Comparison of ENCODE assay signal across 15 cellular contexts in genomic region chr7:73904219-73905136, GRCh38. TPM values are rescaled to one million over a fixed set of nuclear protein-coding genes. Genes with fewer than 3 reads are reported as not detected.
DNase-seq lines count a peak whose midpoint lies in the region; ATAC-seq and TF ChIP-seq lines count a peak whose summit lies in the region.
"Had no signal": no experiment of that assay in that cellular context is flagged by ENCODE, and none has a peak within 500 bp of the region (broad histone marks: within the 10 kb centered on the region; RNA-seq: fewer than 3 reads in every experiment).

No MANE protein-coding gene starts in this region.

- no peak overlapping the region for H4K5ac ChIP-seq in H9 (ENCODE audit: insufficient read length, low read depth, low read length)

- H3K23me2 ChIP-seq in H9 (ENCODE audit: insufficient read length, low read depth, low read length, poor library complexity, severe bottlenecking): no peaks in the 10 kb centered on the region

- TF ChIP-seq POLR2A in thyroid gland (IDR thresholded peaks at IDR 0.05): no peak

- H3K79me1 ChIP-seq in H9 (ENCODE audit: insufficient read depth, low read depth, low read length, poor library complexity, severe bottlenecking): no peaks in the 10 kb centered on the region

- H4K20me1 ChIP-seq in H9 (ENCODE audit: control insufficient read depth, insufficient read depth, insufficient read length): no peaks in the 10 kb centered on the region

- no peak overlapping the region for H3T11ph ChIP-seq in H9 (ENCODE audit: low read length)

- H3K14ac ChIP-seq in H9 (ENCODE audit: insufficient read depth, low read length): peak overlapping the region; percentile 58; the same call in 1 of the 2 replicates

- no peak overlapping the region for H3K18ac ChIP-seq in H9 (ENCODE audit: insufficient read length, low read depth, low read length)

- H4K8ac ChIP-seq in H9 (replicated peaks; ENCODE audit: insufficient read length, low read depth, low read length): no peak overlapping the region

- no peak overlapping the region for H2BK15ac ChIP-seq in H9 (ENCODE audit: low read depth, low read length)

- no peak overlapping the region for H3K4ac ChIP-seq in H9 (ENCODE audit: low read depth, low read length)

- no peak overlapping the region for H2BK20ac ChIP-seq in H9 (ENCODE audit: low read depth, low read length, poor library complexity, severe bottlenecking)

- H3K4me3 ChIP-seq in astrocyte of the spinal cord (ENCODE audit: low read depth, low read length) (no peak overlapping the region), thyroid gland (replicated peaks in 1 of 3) (no peak overlapping the region)

- H2BK120ac ChIP-seq in H9 (ENCODE audit: low read depth, low read length, poor library complexity, severe bottlenecking): no peak overlapping the region

- no peak overlapping the region for H3K9ac ChIP-seq in H9 (ENCODE audit: extremely low read depth, insufficient read length, low read length)

- H3K27ac ChIP-seq in H9 (ENCODE audit: insufficient read length, low read depth, low read length): no peak overlapping the region
- no peak overlapping the region for H3K27ac ChIP-seq in thyroid gland

- no peaks in the 10 kb centered on the region; a peak in 1 of 5 replicates for H3K9me3 Mint-ChIP-seq in H9
- H3K9me3 Mint-ChIP-seq: dendritic cell treated with granulocyte-macrophage colony-stimulating factor and Interleukin-4, amounts not matched to agents 40 ng/mL and 50 ng/mL, for 4 days; stimulated activated memory B cell treated with anti-CD40 and anti-IgM and Interleukin-4, amounts not matched to agents 10 μg/mL and 1 μg/mL and 100 μg/mL, for 72 hours had no signal

- ATAC-seq in HG03175 (IDR thresholded peaks at IDR 0.05; ENCODE audit: unreplicated experiment) (no peak), HG02870 (IDR thresholded peaks at IDR 0.05; ENCODE audit: unreplicated experiment) (no peak)
- ATAC-seq: left ventricle myocardium superior; stimulated activated memory B cell treated with anti-CD40 and anti-IgM and Interleukin-4, amounts not matched to agents 10 μg/mL and 1 μg/mL and 100 μg/mL, for 72 hours had no signal

- H3K9me3 ChIP-seq in H9 (ENCODE audit: control insufficient read depth, low read depth, low read length) (no peaks in the 10 kb centered on the region), thyroid gland (no peaks in the 10 kb centered on the region)

- no peak overlapping the region for H3K4me2 ChIP-seq in H9 (ENCODE audit: insufficient read depth, insufficient read length, low read length)

- DNase-seq in A172 (ENCODE audit: low spot score) (peak; percentile 77), H9 (peak; percentile 20), astrocyte of the spinal cord (ENCODE audit: low read depth, low spot score) (peak; percentile 14), mesenteric fat pad (ENCODE audit: low spot score) (peak; percentile 86), inferior parietal cortex (ENCODE audit: extremely low spot score) (no peak), thyroid gland (no peak)
- DNase-seq: glutamatergic neuron; left ventricle myocardium superior; stimulated activated CD4-positive, alpha-beta T cell treated with anti-CD3 and anti-CD28 coated beads, Interleukin-2, amount 100 ng/mL, for 24 hours had no signal

- no peak overlapping the region for H3K56ac ChIP-seq in H9 (ENCODE audit: insufficient read length, low read depth, low read length)

- H2BK5ac ChIP-seq in H9 (ENCODE audit: insufficient read length, low read length): no peak overlapping the region

- no peak overlapping the region for H3K4me3 Mint-ChIP-seq in H9
- H3K4me3 Mint-ChIP-seq: B cell; dendritic cell treated with granulocyte-macrophage colony-stimulating factor and Interleukin-4, amounts not matched to agents 40 ng/mL and 50 ng/mL, for 4 days; stimulated activated memory B cell treated with anti-CD40 and anti-IgM and Interleukin-4, amounts not matched to agents 10 μg/mL and 1 μg/mL and 100 μg/mL, for 72 hours had no signal

- no peak overlapping the region for H4K91ac ChIP-seq in H9 (ENCODE audit: insufficient read length, low read depth, low read length)

- no peaks in the 10 kb centered on the region for H3K36me3 ChIP-seq in thyroid gland

- no peak overlapping the region for H2BK12ac ChIP-seq in H9 (ENCODE audit: insufficient read length, low read depth, low read length)

- no peak overlapping the region for H2AFZ ChIP-seq in H9 (ENCODE audit: low read length)

- no peaks in the 10 kb centered on the region for H3K27me3 Mint-ChIP-seq in H9 (ENCODE audit: low read depth)

- H3K4me1 Mint-ChIP-seq in H9: peaks cover 14 to 36% of the 10 kb centered on the region in 2 experiments

- no peaks in the 10 kb centered on the region for H3K27me3 ChIP-seq in H9 (ENCODE audit: insufficient read depth, low read length)
- H3K27me3 ChIP-seq in thyroid gland: no peaks in the 10 kb centered on the region

- TF ChIP-seq CTCF in H9 (conservative IDR thresholded peaks at IDR 0.05): no peak
- TF ChIP-seq CTCF in astrocyte of the spinal cord (IDR thresholded peaks at IDR 0.05; ENCODE audit: low read depth, low read length): no peak
- TF ChIP-seq CTCF in thyroid gland (IDR thresholded peaks at IDR 0.05): no peak

- peak overlapping the region in 2 of 3 experiments; percentile 38 to 85; a peak in 2 of 7 replicates for H3K27ac Mint-ChIP-seq in H9
- H3K27ac Mint-ChIP-seq: B cell; dendritic cell treated with granulocyte-macrophage colony-stimulating factor and Interleukin-4, amounts not matched to agents 40 ng/mL and 50 ng/mL, for 4 days; stimulated activated memory B cell treated with anti-CD40 and anti-IgM and Interleukin-4, amounts not matched to agents 10 μg/mL and 1 μg/mL and 100 μg/mL, for 72 hours had no signal

- intact Hi-C loops in thyroid gland (cut with DNase I): no loop called here

- no peaks in the 10 kb centered on the region for H3K36me3 Mint-ChIP-seq in H9 (ENCODE audit: insufficient read depth in 1 of 3, low read depth in 3 of 3)
- H3K36me3 Mint-ChIP-seq: stimulated activated memory B cell treated with anti-CD40 and anti-IgM and Interleukin-4, amounts not matched to agents 10 μg/mL and 1 μg/mL and 100 μg/mL, for 72 hours had no signal

- H3K4me1 ChIP-seq in H9 (ENCODE audit: insufficient read depth, low read length) (peaks cover 2% of the 10 kb centered on the region; the same call in 1 of the 2 replicates), thyroid gland (no peaks in the 10 kb centered on the region)

- H2AK5ac ChIP-seq in H9 (ENCODE audit: insufficient read length, low read length): no peak overlapping the region

- H3K23ac ChIP-seq in H9 (ENCODE audit: insufficient read length, low read depth, low read length): no peak overlapping the region

- no peaks in the 10 kb centered on the region for H3K79me2 ChIP-seq in H9 (ENCODE audit: insufficient read depth, low read length)

- in situ Hi-C loops in astrocyte of the spinal cord (cut with HindIII; ENCODE audit: low sequenced_read_pairs): no loop called here

- WGBS in H9 (ENCODE audit: extremely low coverage, insufficient read length, low lambda C conversion rate): no CpG with 5 or more reads among the region's 24 CpGs
- WGBS in thyroid gland, 2 donors: 84 to 90% methylated on average over 15 to 24 of the region's 24 CpGs

RNA-seq across cellular contexts. Expression of gene TMEM270, which starts 43.5 kb away (rescaled TPM):
- 0.52 and 1.7 TPM in 2 replicates for total RNA-seq in A172 (2014; rRNA removed; shearing (Covaris generic))
- total RNA-seq in H9 (2021) (not detected in 2 replicates), mesenteric fat pad (not detected), thyroid gland (not detected)
- total RNA-seq: B cell, left ventricle myocardium superior, omental fat pad had no signal

Comparison
In these comparisons a context has a peak if more than half of its experiments do, and no peak if none do; other contexts are left out.
1. DNase-seq: peak in A172 (single experiment), H9 (single experiment), astrocyte of the spinal cord (single experiment) and mesenteric fat pad (single experiment); none in inferior parietal cortex (single experiment) and thyroid gland (0 of 2).